Comparison of ENCODE assay signal across 14 cellular contexts in genomic region chr1:152515454-152515823, GRCh38. TPM values are rescaled to one million over a fixed set of nuclear protein-coding genes. Genes with fewer than 3 reads are reported as not detected.
A peak's percentile ranks its signal among the peaks of the same experiment; 100 is the strongest.
DNase-seq lines count a peak whose midpoint lies in the region; ATAC-seq and TF ChIP-seq lines count a peak whose summit lies in the region.
"Had no signal": no experiment of that assay in that cellular context is flagged by ENCODE, and none has a peak within 500 bp of the region (broad histone marks: within the 10 kb centered on the region; RNA-seq: fewer than 3 reads in every experiment).

No MANE protein-coding gene starts in this region.

- intact Hi-C loops in heart right ventricle (cut with DNase I) = no loop called here
- intact Hi-C loops in mammary epithelial cell (cut with micrococcal nuclease) = no loop called here

- dilution Hi-C loops in mammary epithelial cell (cut with HindIII; ENCODE audit: low sequenced_read_pairs) = no loop called here

- CTCF ChIA-PET in mammary epithelial cell (lab: Charles Lee; ENCODE audit: low non-redundant PET) = no interaction called here

- peak in 4 of 8 donors; percentile 11 to 37 (median 25) for ATAC-seq in heart right ventricle
- ATAC-seq: body of pancreas; stimulated activated effector memory CD8-positive, alpha-beta T cell treated with anti-CD3 and anti-CD28 coated beads, Interleukin-12 subunit alpha, Interleukin-12 subunit beta, amount 100 ng/mL, for 72 hours had no signal

- no peaks in the 10 kb centered on the region for H3K4me1 Mint-ChIP-seq in neural progenitor cell
- H3K4me1 Mint-ChIP-seq: stimulated activated effector memory CD8-positive, alpha-beta T cell treated with anti-CD3 and anti-CD28 coated beads, Interleukin-12 subunit alpha, Interleukin-12 subunit beta, amount 100 ng/mL, for 72 hours had no signal

- H3K9ac ChIP-seq in mammary epithelial cell (ENCODE audit: insufficient read depth, low read length) = no peak overlapping the region
- H3K9ac ChIP-seq in neural progenitor cell = no peak overlapping the region

- H3K27ac Mint-ChIP-seq in neural progenitor cell = no peak overlapping the region
- H3K27ac Mint-ChIP-seq: stimulated activated effector memory CD8-positive, alpha-beta T cell treated with anti-CD3 and anti-CD28 coated beads, Interleukin-12 subunit alpha, Interleukin-12 subunit beta, amount 100 ng/mL, for 72 hours had no signal

- peak overlapping the region; percentile 82 for H3K4me2 ChIP-seq in mammary epithelial cell (ENCODE audit: insufficient read depth, low read depth, low read length)
- no peak overlapping the region for H3K4me2 ChIP-seq in neural progenitor cell

- H2AFZ ChIP-seq in mammary epithelial cell (ENCODE audit: low read depth, low read length) = peak overlapping the region; percentile 78
- H2AFZ ChIP-seq in neural progenitor cell (replicated peaks) = no peak overlapping the region

- 0 to 2% methylated on average over 32 to 33 of the region's 33 CpGs for WGBS in heart right ventricle, 2 donors
- WGBS in mammary epithelial cell (ENCODE audit: low coverage, missing lambda C conversion rate) = 0% methylated on average over 1 of the region's 33 CpGs
- WGBS in urinary bladder = under 1% methylated on average over 33 of the region's 33 CpGs

- peaks cover 2% of the 10 kb centered on the region for H3K27me3 Mint-ChIP-seq in neural progenitor cell (ENCODE audit: insufficient read depth, low read depth)

- no peaks in the 10 kb centered on the region for H3K36me3 Mint-ChIP-seq in neural progenitor cell
- H3K36me3 Mint-ChIP-seq: stimulated activated effector memory CD8-positive, alpha-beta T cell treated with anti-CD3 and anti-CD28 coated beads, Interleukin-12 subunit alpha, Interleukin-12 subunit beta, amount 100 ng/mL, for 72 hours had no signal

- H3K9me3 ChIP-seq in heart right ventricle (no peaks in the 10 kb centered on the region), right atrium auricular region (no peaks in the 10 kb centered on the region), mammary epithelial cell (replicated peaks; ENCODE audit: insufficient read depth, low read length) (no peaks in the 10 kb centered on the region), neural progenitor cell (ENCODE audit: low read depth) (no peaks in the 10 kb centered on the region)
- H3K9me3 ChIP-seq: body of pancreas had no signal

- H3K9me3 Mint-ChIP-seq in neural progenitor cell = peaks cover 51% of the 10 kb centered on the region
- H3K9me3 Mint-ChIP-seq: stimulated activated effector memory CD8-positive, alpha-beta T cell treated with anti-CD3 and anti-CD28 coated beads, Interleukin-12 subunit alpha, Interleukin-12 subunit beta, amount 100 ng/mL, for 72 hours had no signal

- no peak for TF ChIP-seq CTCF in heart right ventricle (IDR thresholded peaks at IDR 0.05)
- no peak for TF ChIP-seq CTCF in right atrium auricular region (IDR thresholded peaks at IDR 0.05)
- TF ChIP-seq CTCF in mammary epithelial cell (conservative IDR thresholded peaks at IDR 0.05 in 1 of 2, IDR thresholded peaks at IDR 0.05 in 1 of 2; ENCODE audit: extremely low read depth in 1 of 2, insufficient read depth in 1 of 2, low read depth in 1 of 2, low read length in 2 of 2) = no peak
- no peak for TF ChIP-seq CTCF in neural progenitor cell (IDR thresholded peaks at IDR 0.05)

- DNase-seq in heart right ventricle (no peak), right atrium auricular region (ENCODE audit: low spot score) (no peak), mammary epithelial cell (peak; percentile 46), left kidney (ENCODE audit: low read depth, low spot score) (peak; percentile 84), epidermal melanocyte (ENCODE audit: insufficient read length, low spot score) (no peak), SHP77 treated with DMSO at 0.1 percent for 48 hours (lab: John Stamatoyannopoulos, UW) (no peak), neural progenitor cell (ENCODE audit: low spot score) (no peak)
- DNase-seq: NCI-H2029 treated with DMSO at 0.1 percent for 48 hours; OCI-M1; stimulated activated CD4-positive, alpha-beta T cell treated with anti-CD3 and anti-CD28 coated beads, Interleukin-12 subunit alpha, Interleukin-12 subunit beta, amount 100 ng/mL, for 4 hours had no signal

- in situ Hi-C loops in mammary epithelial cell (cut with MboI; ENCODE audit: low sequenced_read_pairs in 2 of 2) = no loop called here

- H3K27ac ChIP-seq in heart right ventricle (no peak overlapping the region), right atrium auricular region (no peak overlapping the region), mammary epithelial cell (ENCODE audit: insufficient read depth, low read depth, low read length) (no peak overlapping the region), urinary bladder (ENCODE audit: low read depth) (no peak overlapping the region), neural progenitor cell (no peak overlapping the region)
- H3K27ac ChIP-seq: body of pancreas had no signal

- H3F3A ChIP-seq in neural progenitor cell (ENCODE audit: low read depth) = no peaks in the 10 kb centered on the region

- no peaks in the 10 kb centered on the region for H3K79me2 ChIP-seq in mammary epithelial cell (ENCODE audit: insufficient read depth, low read length)
- H3K79me2 ChIP-seq in neural progenitor cell (ENCODE audit: low read depth) = no peaks in the 10 kb centered on the region

- peak overlapping the region in 9 of 10 donors; percentile 6 to 40 (median 22) for H3K4me3 ChIP-seq in heart right ventricle
- H3K4me3 ChIP-seq in right atrium auricular region = peak overlapping the region in 1 of 2 donors; percentile 34
- peak overlapping the region; percentile 28 to 40 (median 37) for H3K4me3 ChIP-seq in mammary epithelial cell (replicated peaks in 1 of 3; ENCODE audit: insufficient read depth in 1 of 3, low read depth in 2 of 3, low read length in 3 of 3)
- H3K4me3 ChIP-seq in urinary bladder (ENCODE audit: low read depth, low read length) = peak overlapping the region; percentile 12
- no peak overlapping the region for H3K4me3 ChIP-seq in neural progenitor cell
- H3K4me3 ChIP-seq: body of pancreas had no signal

- no peak overlapping the region for H3K4me3 Mint-ChIP-seq in neural progenitor cell
- H3K4me3 Mint-ChIP-seq: stimulated activated effector memory CD8-positive, alpha-beta T cell treated with anti-CD3 and anti-CD28 coated beads, Interleukin-12 subunit alpha, Interleukin-12 subunit beta, amount 100 ng/mL, for 72 hours had no signal

- no TSS peak for BruUV-seq in mammary epithelial cell (replicated peaks; lab: Mats Ljungman, UMichigan)

- no peaks in the 10 kb centered on the region for H4K20me1 ChIP-seq in mammary epithelial cell (ENCODE audit: insufficient read depth, low read length)
- H4K20me1 ChIP-seq in neural progenitor cell (ENCODE audit: low read depth) = no peaks in the 10 kb centered on the region

- H3K4me1 ChIP-seq in heart right ventricle (peaks cover 0 to 10% (median 8%) of the 10 kb centered on the region in 9 donors), right atrium auricular region (peaks cover 0 to 12% of the 10 kb centered on the region in 2 donors), mammary epithelial cell (ENCODE audit: insufficient read depth, low read length) (peaks cover 31% of the 10 kb centered on the region), urinary bladder (ENCODE audit: insufficient read depth) (no peaks in the 10 kb centered on the region), neural progenitor cell (no peaks in the 10 kb centered on the region)

- H3K27me3 ChIP-seq in heart right ventricle = peaks cover 0 to 71% (median 60%) of the 10 kb centered on the region in 7 donors
- H3K27me3 ChIP-seq in right atrium auricular region = peaks cover 0 to 5% of the 10 kb centered on the region in 2 donors
- no peaks in the 10 kb centered on the region for H3K27me3 ChIP-seq in mammary epithelial cell (ENCODE audit: insufficient read depth, low read length)
- no peaks in the 10 kb centered on the region for H3K27me3 ChIP-seq in neural progenitor cell

- H3K36me3 ChIP-seq in heart right ventricle (no peaks in the 10 kb centered on the region), right atrium auricular region (no peaks in the 10 kb centered on the region), mammary epithelial cell (ENCODE audit: insufficient read depth, low read length) (no peaks in the 10 kb centered on the region), urinary bladder (ENCODE audit: insufficient read depth) (no peaks in the 10 kb centered on the region), neural progenitor cell (no peaks in the 10 kb centered on the region)

RNA-seq across cellular contexts. Expression of gene CRCT1, which starts 1.2 kb away (rescaled TPM):
- not detected for total RNA-seq in heart right ventricle
- under 1 TPM in 1 of 2 donors, not detected in 1; 0.10 TPM for polyA plus RNA-seq in heart right ventricle
- not detected for total RNA-seq in right atrium auricular region
- 1 to 10 TPM in 1 of 2 donors, not detected in 1; 2.5 TPM for total RNA-seq in mammary epithelial cell
- polyA plus RNA-seq in mammary epithelial cell = 0.99 TPM
- polyA minus RNA-seq in mammary epithelial cell = not detected
- total RNA-seq in urinary bladder = not detected
- not detected for polyA plus RNA-seq in urinary bladder
- total RNA-seq in neural progenitor cell (ENCODE audit: low replicate concordance) = not detected in 2 replicates
- total RNA-seq: body of pancreas, fibroblast of villous mesenchyme had no signal

RNA-seq across cellular contexts. Expression of gene LCE5A, which starts 4.8 kb away (rescaled TPM):
- total RNA-seq in heart right ventricle (not detected), right atrium auricular region (not detected), mammary epithelial cell (not detected), urinary bladder (not detected), neural progenitor cell (ENCODE audit: low replicate concordance) (not detected in 2 replicates)
- polyA plus RNA-seq in heart right ventricle (under 1 TPM in 1 of 2 donors, not detected in 1; 0.07 TPM), mammary epithelial cell (not detected), urinary bladder (not detected)
- not detected for polyA minus RNA-seq in mammary epithelial cell
- total RNA-seq: body of pancreas, fibroblast of villous mesenchyme had no signal

RNA-seq across cellular contexts. Expression of gene LCE3E, which starts 51.1 kb away (rescaled TPM):
- not detected for total RNA-seq in heart right ventricle
- polyA plus RNA-seq in heart right ventricle = not detected
- not detected for total RNA-seq in right atrium auricular region
- not detected for total RNA-seq in mammary epithelial cell
- 0.19 TPM for polyA plus RNA-seq in mammary epithelial cell
- polyA minus RNA-seq in mammary epithelial cell = not detected
- not detected for total RNA-seq in urinary bladder
- not detected for polyA plus RNA-seq in urinary bladder
- not detected in 2 replicates for total RNA-seq in neural progenitor cell (ENCODE audit: low replicate concordance)
- total RNA-seq: body of pancreas, fibroblast of villous mesenchyme had no signal

Comparison
In these comparisons a context has a peak if more than half of its experiments do, and no peak if none do; other contexts are left out.
1. DNase-seq: peak in mammary epithelial cell (single experiment) and left kidney (single experiment); none in heart right ventricle (0 of 2), right atrium auricular region (single experiment), epidermal melanocyte (single experiment), SHP77 treated with DMSO at 0.1 percent for 48 hours (single experiment) and neural progenitor cell (single experiment).